8 cellular contexts compared by ENCODE assay signal in genomic region chr20:18057106-18057993, GRCh38. TPM values are rescaled to one million over a fixed set of nuclear protein-coding genes. Genes with fewer than 3 reads are reported as not detected.
DNase-seq lines count a peak whose midpoint lies in the region; TF ChIP-seq lines count a peak whose summit lies in the region.

OVOL2 (minus strand) TSS chr20:18057916; CDS start chr20:18057634, 282 bp downstream.

- H3K27ac Mint-ChIP-seq in activated CD4-positive, alpha-beta T cell treated with anti-CD3 and anti-CD28 coated beads, Interleukin-2, amount 10 ng/mL, durations not matched to agents 7 days and 5 days, result no peak within 1 kb of the TSS

- TF ChIP-seq CTCF in parathyroid adenoma (IDR thresholded peaks at IDR 0.05), result no peak

- no peaks in the 10 kb centered on the region for H3K9me3 Mint-ChIP-seq in activated CD4-positive, alpha-beta T cell treated with anti-CD3 and anti-CD28 coated beads, Interleukin-2, amount 10 ng/mL, durations not matched to agents 7 days and 5 days

- POLR2A ChIA-PET in activated CD4-positive, alpha-beta T cell treated with anti-CD3 and anti-CD28 coated beads, Interleukin-2, amount 10 ng/mL, durations not matched to agents 7 days and 5 days (lab: Charles Lee), result no interaction called here

- H3K36me3 ChIP-seq in esophagus (ENCODE audit: control insufficient read depth in 2 of 2, insufficient read depth in 2 of 2, low read length in 1 of 2) (peaks cover 0 to 2% of the 10 kb centered on the region in 2 donors), parathyroid adenoma (ENCODE audit: control insufficient read depth, insufficient read depth, low read length) (no peaks in the 10 kb centered on the region)

- H3K4me3 ChIP-seq in esophagus (ENCODE audit: low read depth in 1 of 2, low read length in 2 of 2) (peak within 1 kb of the TSS; percentile 71 to 78), parathyroid adenoma (ENCODE audit: low read depth, low read length) (peak within 1 kb of the TSS; percentile 62)

- peak within 1 kb of the TSS; percentile 89 to 91 for H3K27ac ChIP-seq in esophagus (ENCODE audit: low read depth in 2 of 2, low read length in 1 of 2)
- peak within 1 kb of the TSS; percentile 58 for H3K27ac ChIP-seq in parathyroid adenoma

- peak within 1 kb of the TSS; percentile 43 for H3K4me3 Mint-ChIP-seq in activated CD4-positive, alpha-beta T cell treated with anti-CD3 and anti-CD28 coated beads, Interleukin-2, amount 10 ng/mL, durations not matched to agents 7 days and 5 days

- H3K27me3 ChIP-seq in esophagus (ENCODE audit: control insufficient read depth in 1 of 2, insufficient read depth in 2 of 2, low read length in 2 of 2) (peaks cover 0 to 2% of the 10 kb centered on the region in 2 donors), parathyroid adenoma (ENCODE audit: control insufficient read depth, insufficient read depth, low read length) (peaks cover 3% of the 10 kb centered on the region)

- H3K36me3 Mint-ChIP-seq in activated CD4-positive, alpha-beta T cell treated with anti-CD3 and anti-CD28 coated beads, Interleukin-2, amount 10 ng/mL, durations not matched to agents 7 days and 5 days (ENCODE audit: low read depth), result peaks cover 2% of the 10 kb centered on the region

- CTCF ChIA-PET in activated CD4-positive, alpha-beta T cell treated with anti-CD3 and anti-CD28 coated beads, Interleukin-2, amount 10 ng/mL, durations not matched to agents 7 days and 5 days (lab: Charles Lee), result interaction anchor here (0.6 kb wide), 1 partner anchor 157 kb away, joined by 3 read pairs; no protein-coding TSS in a partner anchor

- peaks cover 0 to 4% of the 10 kb centered on the region in 2 donors for H3K4me1 ChIP-seq in esophagus (ENCODE audit: control insufficient read depth in 2 of 2, insufficient read depth in 2 of 2, low read length in 1 of 2)
- peaks cover 4% of the 10 kb centered on the region for H3K4me1 ChIP-seq in parathyroid adenoma

- no peak within 1 kb of the TSS for H3K9ac ChIP-seq in parathyroid adenoma

- WGBS in esophagus, 2 donors, result 1 to 2% methylated on average over 67 to 72 of the region's 72 CpGs

- H3K4me1 Mint-ChIP-seq in activated CD4-positive, alpha-beta T cell treated with anti-CD3 and anti-CD28 coated beads, Interleukin-2, amount 10 ng/mL, durations not matched to agents 7 days and 5 days, result peaks cover 12% of the 10 kb centered on the region

- DNase-seq in activated CD4-positive, alpha-beta T cell treated with anti-CD3 and anti-CD28 coated beads, Interleukin-2, amount 10 ng/mL, durations not matched to agents 7 days and 5 days, result no peak
- no peak for DNase-seq in activated CD4-positive, alpha-beta T cell treated with anti-CD3 and anti-CD28 coated beads for 1 hour
- DNase-seq in NCI-H774 (lab: John Stamatoyannopoulos, UW) (peak; percentile 61), SHP77 (lab: John Stamatoyannopoulos, UW) (no peak), NCI-H1694 (lab: John Stamatoyannopoulos, UW) (no peak)
- DNase-seq in stimulated activated CD4-positive, alpha-beta T cell treated with anti-CD3 and anti-CD28 coated beads, Interleukin-4, amount 100 ng/mL, for 4 hours, result no peak

- H3K79me2 ChIP-seq in parathyroid adenoma, result no peaks in the 10 kb centered on the region

- peaks cover 71% of the 10 kb centered on the region for H3K27me3 Mint-ChIP-seq in activated CD4-positive, alpha-beta T cell treated with anti-CD3 and anti-CD28 coated beads, Interleukin-2, amount 10 ng/mL, durations not matched to agents 7 days and 5 days

- H3K9me3 ChIP-seq in esophagus (ENCODE audit: control insufficient read depth in 2 of 2, insufficient read depth in 1 of 2, low read depth in 1 of 2, low read length in 1 of 2), result no peaks in the 10 kb centered on the region
- no peaks in the 10 kb centered on the region for H3K9me3 ChIP-seq in parathyroid adenoma (ENCODE audit: control insufficient read depth, low read length)

- H2AFZ ChIP-seq in parathyroid adenoma, result peak within 1 kb of the TSS; percentile 74

- peak within 1 kb of the TSS; percentile 70 for H3K4me2 ChIP-seq in parathyroid adenoma (ENCODE audit: low read length)

RNA-seq across cellular contexts. Expression of gene OVOL2, which starts in this region (rescaled TPM):
- total RNA-seq in activated CD4-positive, alpha-beta T cell treated with anti-CD3 and anti-CD28 coated beads, Interleukin-2, amount 10 ng/mL, durations not matched to agents 7 days and 5 days, result not detected
- polyA plus RNA-seq in esophagus, result 1 to 10 TPM; 4.0 to 7.3 TPM
